ENCODE assay signal across 9 cellular contexts in the genomic region with DNA sequence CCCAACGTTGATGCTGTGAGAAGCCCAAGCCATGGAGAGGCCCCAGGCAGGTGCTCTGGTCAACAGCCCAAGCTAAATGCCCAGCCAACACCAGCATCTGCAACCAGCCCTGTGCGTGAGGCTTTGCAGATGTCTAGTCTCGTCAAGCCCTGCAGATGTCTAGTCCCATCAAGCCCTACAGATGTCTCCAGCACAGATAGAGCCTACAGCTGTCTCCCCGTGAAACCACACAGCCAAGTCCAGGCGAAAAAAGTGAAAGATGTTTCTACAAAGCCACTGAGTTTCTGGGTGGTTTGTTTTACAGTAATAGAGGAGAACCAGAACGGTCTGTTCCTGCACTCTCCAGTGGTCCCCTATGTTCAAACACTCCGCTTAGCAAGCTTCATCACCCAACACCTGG. TPM values are rescaled to one million over a fixed set of nuclear protein-coding genes. Genes with fewer than 3 reads are reported as not detected.
"Had no signal": no experiment of that assay in that cellular context is flagged by ENCODE, and none has a peak within 500 bp of the region (broad histone marks: within the 10 kb centered on the region; RNA-seq: fewer than 3 reads in every experiment).

No MANE protein-coding gene starts in this region.

RNA-seq across cellular contexts. Expression of gene NUTM2E, which starts 41.5 kb away (rescaled TPM):
- total RNA-seq: osteoblast, renal cortical epithelial cell, sigmoid colon, smooth muscle cell, suprapubic skin, upper lobe of right lung, urinary bladder had no signal
- polyA plus RNA-seq: naive thymus-derived CD4-positive, alpha-beta T cell; right cardiac atrium; smooth muscle cell had no signal
